ENCODE assay signal across 35 cellular contexts in the genomic region with DNA sequence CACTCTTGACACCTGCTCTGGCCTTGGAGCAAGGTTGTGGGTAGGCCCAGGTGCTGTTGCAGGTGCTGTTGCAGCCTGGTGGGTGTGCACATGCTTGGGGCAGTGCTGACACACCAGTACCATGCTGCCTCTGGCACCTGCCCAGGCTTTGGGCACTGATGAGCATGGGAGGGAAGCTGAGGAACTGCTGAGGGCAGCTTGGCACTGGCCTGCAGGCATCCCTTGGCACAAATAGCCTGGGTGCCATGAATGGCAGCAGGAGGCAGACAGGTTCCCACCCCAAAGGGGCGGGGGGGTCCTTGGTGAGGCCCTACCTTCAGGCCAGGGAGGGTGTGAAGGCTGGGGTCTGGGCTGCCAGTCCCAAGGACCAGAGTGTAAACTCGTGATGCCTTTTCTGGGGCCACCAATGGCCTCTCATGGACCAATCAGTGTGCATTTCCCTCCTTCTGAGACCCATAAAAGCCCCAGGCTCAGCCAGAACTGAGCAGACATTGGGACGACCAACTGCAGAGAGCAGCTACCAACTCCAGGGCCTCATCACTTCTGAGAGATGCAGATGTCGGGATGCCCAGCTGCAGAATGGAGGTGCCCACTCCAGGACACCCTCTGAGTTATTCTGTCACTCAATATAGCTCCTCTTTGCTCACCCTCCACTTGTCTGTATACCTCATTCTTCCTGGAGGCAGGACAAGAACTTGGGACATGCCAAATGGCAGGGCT.
"Had no signal": no experiment of that assay in that cellular context is flagged by ENCODE, and none has a peak within 500 bp of the region (broad histone marks: within the 10 kb centered on the region; RNA-seq: fewer than 3 reads in every experiment).

No MANE protein-coding gene starts in this region.

- H3K27me3 ChIP-seq: Peyer's patch had no signal

- H3K9me3 Mint-ChIP-seq: activated CD4-positive, alpha-beta T cell treated with anti-CD3 and anti-CD28 coated beads, Interleukin-2, amount 10 ng/mL, durations not matched to agents 24 days and 14 days; IgD-negative memory B cell had no signal

- H3K4me3 ChIP-seq: Peyer's patch had no signal

- H3K36me3 ChIP-seq: Peyer's patch, WERI-Rb-1 had no signal

- DNase-seq: activated CD4-positive, alpha-beta T cell treated with anti-CD3 and anti-CD28 coated beads, Interleukin-2, amount 10 ng/mL, durations not matched to agents 24 days and 14 days; activated CD4-positive, alpha-beta T cell treated with anti-CD3 and anti-CD28 coated beads, Interleukin-2, amount 50 U/mL, for 4 hours; activated CD4-positive, CD25-positive, alpha-beta regulatory T cell; activated CD8-positive, alpha-beta T cell treated with anti-CD3 and anti-CD28 coated beads for 36 hours; activated gamma-delta T cell; activated naive CD4-positive, alpha-beta T cell treated with Interleukin-2 at 50 U/mL for 16 hours; activated T-cell treated with anti-CD3 and anti-CD28 coated beads, Interleukin-2, amount 50 U/mL, for 24 hours; anterior cingulate cortex; caudate nucleus; Karpas-422; KBM-7; NCI-H1048; NCI-H1105 treated with DMSO at 0.1 percent for 48 hours; NCI-H1436 treated with DMSO at 0.1 percent for 48 hours; NCI-H1694 treated with DMSO at 0.1 percent for 48 hours; NCI-H2029 treated with DMSO at 0.1 percent for 48 hours; NCI-H2107; NCI-H2171; NCI-H510A; NCI-H526; NCI-H748 treated with DMSO at 0.1 percent for 48 hours; NK-92 treated with Interleukin-12 subunit alpha and Interleukin-12 subunit beta, amount 100 ng/mL, for 24 hours; PC-3; Peyer's patch; Right ventricle myocardium superior; SW 1271; T-helper 1 cell; T-helper 2 cell; T-helper 9 cell; WERI-Rb-1 had no signal

- H3K9me3 ChIP-seq: Peyer's patch had no signal

- H3K4me3 Mint-ChIP-seq: activated CD4-positive, alpha-beta T cell treated with anti-CD3 and anti-CD28 coated beads, Interleukin-2, amount 10 ng/mL, durations not matched to agents 24 days and 14 days; activated CD8-positive, alpha-beta T cell treated with anti-CD3 and anti-CD28 coated beads for 36 hours; activated naive CD4-positive, alpha-beta T cell treated with anti-CD3 and anti-CD28 coated beads, Interleukin-2, amount 50 U/mL, for 24 hours; activated T-cell treated with anti-CD3 and anti-CD28 coated beads, Interleukin-2, amount 50 U/mL, for 24 hours; brain; IgD-negative memory B cell had no signal

- H3K4me1 Mint-ChIP-seq: activated CD4-positive, alpha-beta T cell treated with anti-CD3 and anti-CD28 coated beads, Interleukin-2, amount 10 ng/mL, durations not matched to agents 24 days and 14 days; activated naive CD4-positive, alpha-beta T cell treated with anti-CD3 and anti-CD28 coated beads, Interleukin-2, amount 50 U/mL, for 24 hours; brain; IgD-negative memory B cell had no signal

- H3K27me3 Mint-ChIP-seq: activated CD4-positive, alpha-beta T cell treated with anti-CD3 and anti-CD28 coated beads, Interleukin-2, amount 10 ng/mL, durations not matched to agents 24 days and 14 days; activated CD8-positive, alpha-beta T cell treated with anti-CD3 and anti-CD28 coated beads for 36 hours; activated naive CD4-positive, alpha-beta T cell treated with anti-CD3 and anti-CD28 coated beads, Interleukin-2, amount 50 U/mL, for 24 hours; activated T-cell treated with anti-CD3 and anti-CD28 coated beads, Interleukin-2, amount 50 U/mL, for 24 hours; IgD-negative memory B cell had no signal

- H3K27ac Mint-ChIP-seq: activated CD4-positive, alpha-beta T cell treated with anti-CD3 and anti-CD28 coated beads, Interleukin-2, amount 10 ng/mL, durations not matched to agents 24 days and 14 days; activated CD8-positive, alpha-beta T cell treated with anti-CD3 and anti-CD28 coated beads for 36 hours; activated naive CD4-positive, alpha-beta T cell treated with anti-CD3 and anti-CD28 coated beads, Interleukin-2, amount 50 U/mL, for 24 hours; activated T-cell treated with anti-CD3 and anti-CD28 coated beads, Interleukin-2, amount 50 U/mL, for 24 hours; activated T-helper 2 cell treated with anti-CD3 and anti-CD28 coated beads, Interferon-gamma antibody, Interleukin-2, Interleukin-4, amounts not matched to agents 10 μg/mL and 5 μg/mL and 100 μg/mL, durations not matched to agents 14 hours and 24 hours and 36 hours; brain; IgD-negative memory B cell had no signal

- ATAC-seq: activated CD8-positive, alpha-beta T cell treated with anti-CD3 and anti-CD28 coated beads for 36 hours; PC-3 had no signal

- H3K36me3 Mint-ChIP-seq: activated naive CD4-positive, alpha-beta T cell treated with anti-CD3 and anti-CD28 coated beads, Interleukin-2, amount 50 U/mL, for 24 hours; brain; IgD-negative memory B cell had no signal

- H3K4me1 ChIP-seq: Peyer's patch had no signal

- H3K27ac ChIP-seq: Peyer's patch, RWPE1, WERI-Rb-1 had no signal
